Comparison of ENCODE assay signal across 4 cellular contexts in genomic region chr11:83914995-83915394, GRCh38.
"Had no signal": no experiment of that assay in that cellular context is flagged by ENCODE, and none has a peak within 500 bp of the region (broad histone marks: within the 10 kb centered on the region; RNA-seq: fewer than 3 reads in every experiment).

No MANE protein-coding gene starts in this region.

- H3K4me3 ChIP-seq: GM23338 had no signal

- DNase-seq: H7, HCEC 1CT, IMR-90 had no signal

- ATAC-seq: GM23338 had no signal
